Comparison of ENCODE assay signal across 19 cellular contexts in the genomic region with DNA sequence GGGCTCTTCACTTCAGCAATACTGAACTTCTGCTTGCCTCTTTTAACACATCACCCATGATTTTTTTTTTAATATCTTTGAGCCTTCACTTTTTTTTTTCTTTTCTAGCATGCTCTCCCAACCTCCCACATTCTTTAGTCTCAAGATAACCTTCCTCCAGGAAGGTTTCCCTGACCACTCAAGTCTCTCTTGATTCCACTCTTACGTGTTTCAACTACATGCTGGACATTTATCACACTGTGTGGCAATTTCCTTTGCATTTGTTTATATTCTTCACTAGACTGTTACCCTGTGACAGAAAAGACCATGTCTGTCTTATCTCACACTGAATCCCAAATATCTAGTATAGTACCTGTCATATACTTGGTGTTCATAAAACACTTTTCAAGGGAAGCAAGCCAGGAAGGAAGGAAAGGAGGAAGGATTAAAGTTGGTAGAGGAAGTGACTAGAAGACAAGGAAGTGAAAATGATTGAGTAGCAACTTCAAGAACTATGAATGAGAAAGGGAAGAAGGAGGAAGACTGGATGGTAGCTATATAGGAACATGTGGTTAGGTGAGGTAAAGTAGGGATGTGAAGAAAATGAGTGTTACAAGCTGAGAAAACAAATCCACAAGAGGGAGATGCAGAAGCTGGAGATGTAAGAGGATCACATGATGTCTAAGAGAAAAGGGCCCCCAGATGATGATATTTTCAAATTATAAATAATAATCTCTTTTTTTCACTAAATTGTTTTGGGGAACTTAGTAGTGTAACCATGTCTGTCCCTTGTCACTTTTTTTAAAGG.
"Had no signal": no experiment of that assay in that cellular context is flagged by ENCODE, and none has a peak within 500 bp of the region (broad histone marks: within the 10 kb centered on the region; RNA-seq: fewer than 3 reads in every experiment).

No MANE protein-coding gene starts in this region.

- H3K36me3 ChIP-seq: colonic mucosa, esophagus muscularis mucosa, pancreas, thyroid gland, vagina had no signal

- H3K4me3 ChIP-seq: colonic mucosa, esophagus muscularis mucosa, pancreas, thyroid gland, vagina had no signal

- H3K27ac Mint-ChIP-seq: activated CD8-positive, alpha-beta memory T cell treated with anti-CD3 and anti-CD28 coated beads, Interleukin-2, amount 10 ng/mL, durations not matched to agents 7 days and 5 days; mesothelial cell of epicardium had no signal

- DNase-seq: activated CD4-positive, alpha-beta T cell treated with anti-CD3 and anti-CD28 coated beads for 1 hour; activated CD4-positive, alpha-beta T cell treated with anti-CD3 and anti-CD28 coated beads, Interleukin-2, amount 50 U/mL, for 4 hours; activated CD8-positive, alpha-beta memory T cell treated with anti-CD3 and anti-CD28 coated beads, Interleukin-2, amount 10 ng/mL, durations not matched to agents 7 days and 5 days; activated naive CD4-positive, alpha-beta T cell treated with anti-CD3 and anti-CD28 coated beads, Interleukin-2, amount 50 U/mL, for 16 hours; activated T-cell treated with anti-CD3 and anti-CD28 coated beads, Interleukin-2, amount 50 U/mL, for 1 hour; caudate nucleus; colonic mucosa; foreskin fibroblast; glutamatergic neuron; hypothalamus; left ventricle myocardium superior; pancreas; stimulated activated CD4-positive, alpha-beta T cell treated with anti-CD3 and anti-CD28 coated beads, Interleukin-1b, Interleukin-23, amount 100 ng/mL, for 48 hours; T-helper 1 cell; thyroid gland had no signal

- H3K4me1 ChIP-seq: colonic mucosa, thyroid gland, vagina had no signal

- H3K4me3 Mint-ChIP-seq: activated CD8-positive, alpha-beta memory T cell treated with anti-CD3 and anti-CD28 coated beads, Interleukin-2, amount 10 ng/mL, durations not matched to agents 7 days and 5 days; mesothelial cell of epicardium had no signal

- H3K4me1 Mint-ChIP-seq: activated CD8-positive, alpha-beta memory T cell treated with anti-CD3 and anti-CD28 coated beads, Interleukin-2, amount 10 ng/mL, durations not matched to agents 7 days and 5 days had no signal

- H3K9me3 Mint-ChIP-seq: mesothelial cell of epicardium had no signal

- H3K27ac ChIP-seq: colonic mucosa, esophagus muscularis mucosa, pancreas, thyroid gland, vagina, VCaP had no signal

- ATAC-seq: activated CD8-positive, alpha-beta memory T cell treated with anti-CD3 and anti-CD28 coated beads, Interleukin-2, amount 10 ng/mL, durations not matched to agents 7 days and 5 days; left ventricle myocardium superior; pancreas had no signal

- H3K9me3 ChIP-seq: colonic mucosa, esophagus muscularis mucosa, pancreas, thyroid gland, vagina had no signal

- H3K27me3 ChIP-seq: esophagus muscularis mucosa, pancreas, thyroid gland, vagina had no signal
